34 cellular contexts compared by ENCODE assay signal in the genomic region with DNA sequence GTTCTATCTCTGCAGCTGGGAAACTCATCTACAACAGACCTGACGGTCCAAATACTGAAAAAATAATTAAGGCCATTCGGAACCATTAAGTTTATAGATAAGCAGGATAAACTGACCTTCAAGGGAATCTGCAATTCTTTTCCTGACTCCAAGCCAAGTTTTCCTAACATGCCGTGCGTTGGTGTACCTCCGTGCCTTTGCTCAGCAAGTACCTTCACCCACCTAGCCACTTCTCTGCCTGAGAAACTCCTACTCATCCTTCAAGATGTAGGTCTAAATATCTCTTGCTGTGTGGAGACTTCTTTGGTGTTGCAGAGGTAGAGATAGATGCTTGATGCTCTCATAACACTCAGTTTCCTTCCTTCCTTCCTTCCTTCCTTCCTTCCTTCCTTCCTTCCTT. TPM values are rescaled to one million over a fixed set of nuclear protein-coding genes. Genes with fewer than 3 reads are reported as not detected.
"Had no signal": no experiment of that assay in that cellular context is flagged by ENCODE, and none has a peak within 500 bp of the region (broad histone marks: within the 10 kb centered on the region; RNA-seq: fewer than 3 reads in every experiment).

No MANE protein-coding gene starts in this region.

- H3K9me3 ChIP-seq: adrenal gland, body of pancreas, colonic mucosa, gastrocnemius medialis, heart right ventricle had no signal

- ATAC-seq: activated CD4-positive, alpha-beta T cell treated with anti-CD3 and anti-CD28 coated beads for 36 hours; activated CD8-positive, alpha-beta memory T cell treated with anti-CD3 and anti-CD28 coated beads, Interleukin-2, amount 10 ng/mL, durations not matched to agents 7 days and 5 days; activated CD8-positive, alpha-beta T cell treated with anti-CD3 and anti-CD28 coated beads, Interleukin-2, amount 10 ng/mL, durations not matched to agents 7 days and 5 days; activated naive CD8-positive, alpha-beta T cell treated with anti-CD3 and anti-CD28 coated beads, Interleukin-2, amount 50 U/mL, for 24 hours; body of pancreas; esophagus mucosa; foreskin keratinocyte; gastrocnemius medialis; heart right ventricle had no signal

- H3K9me3 Mint-ChIP-seq: activated CD4-positive, alpha-beta memory T cell treated with anti-CD3 and anti-CD28 coated beads for 36 hours; activated CD4-positive, alpha-beta T cell treated with anti-CD3 and anti-CD28 coated beads, Interleukin-2, amount 10 ng/mL, durations not matched to agents 24 days and 14 days; activated naive CD4-positive, alpha-beta T cell treated with anti-CD3 and anti-CD28 coated beads for 36 hours; activated naive CD4-positive, alpha-beta T cell treated with anti-CD3 and anti-CD28 coated beads, Interleukin-2, amount 50 U/mL, for 24 hours; activated naive CD8-positive, alpha-beta T cell treated with anti-CD3 and anti-CD28 coated beads for 36 hours; activated naive CD8-positive, alpha-beta T cell treated with anti-CD3 and anti-CD28 coated beads, Interleukin-2, amount 50 U/mL, for 24 hours; activated T-helper 1 cell treated with anti-CD3 and anti-CD28 coated beads, Interleukin-12 subunit alpha, Interleukin-12 subunit beta, Interleukin-2, Interleukin-4 antibody, amounts not matched to agents 30 ng/mL and 10 ng/mL and 1 ng/mL, durations not matched to agents 14 hours and 24 hours and 36 hours; activated T-helper 2 cell treated with anti-CD3 and anti-CD28 coated beads, Interferon-gamma antibody, Interleukin-2, Interleukin-4, amounts not matched to agents 10 μg/mL and 5 μg/mL and 100 μg/mL, durations not matched to agents 14 hours and 24 hours and 36 hours; endodermal cell had no signal

- H3K4me1 Mint-ChIP-seq: activated CD4-positive, alpha-beta T cell treated with anti-CD3 and anti-CD28 coated beads for 36 hours; activated CD4-positive, alpha-beta T cell treated with anti-CD3 and anti-CD28 coated beads, Interleukin-2, amount 10 ng/mL, durations not matched to agents 24 days and 14 days; activated CD8-positive, alpha-beta memory T cell treated with anti-CD3 and anti-CD28 coated beads, Interleukin-2, amount 10 ng/mL, durations not matched to agents 7 days and 5 days; activated naive CD4-positive, alpha-beta T cell treated with anti-CD3 and anti-CD28 coated beads, Interleukin-2, amount 50 U/mL, for 24 hours; activated naive CD8-positive, alpha-beta T cell treated with anti-CD3 and anti-CD28 coated beads for 36 hours; activated naive CD8-positive, alpha-beta T cell treated with anti-CD3 and anti-CD28 coated beads, Interleukin-2, amount 50 U/mL, for 24 hours had no signal

- H3K27me3 ChIP-seq: body of pancreas, colonic mucosa, foreskin keratinocyte had no signal

- DNase-seq: activated CD4-positive, alpha-beta memory T cell treated with anti-CD3 and anti-CD28 coated beads for 36 hours; activated CD4-positive, alpha-beta T cell treated with anti-CD3 and anti-CD28 coated beads for 36 hours; activated CD4-positive, alpha-beta T cell treated with anti-CD3 and anti-CD28 coated beads, Interleukin-2, amount 10 ng/mL, durations not matched to agents 24 days and 14 days; activated CD4-positive, CD25-positive, alpha-beta regulatory T cell; activated CD4-positive, CD25-positive, alpha-beta regulatory T cell treated with anti-CD3 and anti-CD28 coated beads, Interleukin-2, amount 50 U/mL, for 72 hours; activated CD8-positive, alpha-beta memory T cell treated with anti-CD3 and anti-CD28 coated beads, Interleukin-2, amount 10 ng/mL, durations not matched to agents 7 days and 5 days; activated CD8-positive, alpha-beta memory T cell treated with anti-CD3 and anti-CD28 coated beads, Interleukin-2, amount 50 U/mL, for 4 hours; activated CD8-positive, alpha-beta T cell treated with anti-CD3 and anti-CD28 coated beads, Interleukin-2, amount 10 ng/mL, durations not matched to agents 7 days and 5 days; activated effector memory CD4-positive, alpha-beta T cell treated with anti-CD3 and anti-CD28 coated beads, Interleukin-2, amount 50 U/mL, for 16 hours; activated naive CD4-positive, alpha-beta T cell treated with anti-CD3 and anti-CD28 coated beads for 36 hours; activated naive CD8-positive, alpha-beta T cell treated with anti-CD3 and anti-CD28 coated beads for 36 hours; activated naive CD8-positive, alpha-beta T cell treated with anti-CD3 and anti-CD28 coated beads, Interleukin-2, amount 50 U/mL, for 24 hours; activated T-cell treated with anti-CD3 and anti-CD28 coated beads, Interleukin-2, amount 50 U/mL, for 1 hour; activated T-cell treated with anti-CD3 and anti-CD28 coated beads, Interleukin-2, amount 50 U/mL, for 48 hours; adrenal gland; amygdala; aorta; body of pancreas; central memory CD4-positive, alpha-beta T cell; cerebellar nuclear complex; colonic mucosa; effector memory CD4-positive, alpha-beta T cell; endodermal cell; foreskin keratinocyte; gastrocnemius medialis; glutamatergic neuron; heart right ventricle; T-helper 2 cell had no signal

- H3K4me3 Mint-ChIP-seq: activated CD4-positive, alpha-beta memory T cell treated with anti-CD3 and anti-CD28 coated beads for 36 hours; activated CD4-positive, alpha-beta T cell treated with anti-CD3 and anti-CD28 coated beads for 36 hours; activated CD4-positive, alpha-beta T cell treated with anti-CD3 and anti-CD28 coated beads, Interleukin-2, amount 10 ng/mL, durations not matched to agents 24 days and 14 days; activated CD8-positive, alpha-beta memory T cell treated with anti-CD3 and anti-CD28 coated beads, Interleukin-2, amount 10 ng/mL, durations not matched to agents 7 days and 5 days; activated CD8-positive, alpha-beta T cell treated with anti-CD3 and anti-CD28 coated beads, Interleukin-2, amount 10 ng/mL, durations not matched to agents 7 days and 5 days; activated naive CD4-positive, alpha-beta T cell treated with anti-CD3 and anti-CD28 coated beads for 36 hours; activated naive CD4-positive, alpha-beta T cell treated with anti-CD3 and anti-CD28 coated beads, Interleukin-2, amount 50 U/mL, for 24 hours; activated naive CD8-positive, alpha-beta T cell treated with anti-CD3 and anti-CD28 coated beads for 36 hours; activated naive CD8-positive, alpha-beta T cell treated with anti-CD3 and anti-CD28 coated beads, Interleukin-2, amount 50 U/mL, for 24 hours; activated T-helper 1 cell treated with anti-CD3 and anti-CD28 coated beads, Interleukin-12 subunit alpha, Interleukin-12 subunit beta, Interleukin-2, Interleukin-4 antibody, amounts not matched to agents 30 ng/mL and 10 ng/mL and 1 ng/mL, durations not matched to agents 14 hours and 24 hours and 36 hours; endodermal cell had no signal

- H3K4me3 ChIP-seq: adrenal gland, body of pancreas, colonic mucosa, gastrocnemius medialis, heart right ventricle had no signal

- H3K27ac ChIP-seq: adrenal gland, body of pancreas, colonic mucosa, foreskin keratinocyte, gastrocnemius medialis, heart right ventricle had no signal

- H3K36me3 Mint-ChIP-seq: activated CD4-positive, alpha-beta memory T cell treated with anti-CD3 and anti-CD28 coated beads for 36 hours; activated CD8-positive, alpha-beta memory T cell treated with anti-CD3 and anti-CD28 coated beads, Interleukin-2, amount 10 ng/mL, durations not matched to agents 7 days and 5 days; activated naive CD4-positive, alpha-beta T cell treated with anti-CD3 and anti-CD28 coated beads, Interleukin-2, amount 50 U/mL, for 24 hours; activated naive CD8-positive, alpha-beta T cell treated with anti-CD3 and anti-CD28 coated beads for 36 hours had no signal

- H3K4me1 ChIP-seq: adrenal gland, colonic mucosa, gastrocnemius medialis had no signal

- H3K27ac Mint-ChIP-seq: activated CD4-positive, alpha-beta memory T cell treated with anti-CD3 and anti-CD28 coated beads for 36 hours; activated CD4-positive, alpha-beta T cell treated with anti-CD3 and anti-CD28 coated beads for 36 hours; activated CD4-positive, alpha-beta T cell treated with anti-CD3 and anti-CD28 coated beads, Interleukin-2, amount 10 ng/mL, durations not matched to agents 24 days and 14 days; activated CD8-positive, alpha-beta memory T cell treated with anti-CD3 and anti-CD28 coated beads, Interleukin-2, amount 10 ng/mL, durations not matched to agents 7 days and 5 days; activated CD8-positive, alpha-beta T cell treated with anti-CD3 and anti-CD28 coated beads, Interleukin-2, amount 10 ng/mL, durations not matched to agents 7 days and 5 days; activated naive CD4-positive, alpha-beta T cell treated with anti-CD3 and anti-CD28 coated beads for 36 hours; activated naive CD4-positive, alpha-beta T cell treated with anti-CD3 and anti-CD28 coated beads, Interleukin-2, amount 50 U/mL, for 24 hours; activated naive CD8-positive, alpha-beta T cell treated with anti-CD3 and anti-CD28 coated beads for 36 hours; activated naive CD8-positive, alpha-beta T cell treated with anti-CD3 and anti-CD28 coated beads, Interleukin-2, amount 50 U/mL, for 24 hours; activated T-helper 1 cell treated with anti-CD3 and anti-CD28 coated beads, Interleukin-12 subunit alpha, Interleukin-12 subunit beta, Interleukin-2, Interleukin-4 antibody, amounts not matched to agents 30 ng/mL and 10 ng/mL and 1 ng/mL, durations not matched to agents 14 hours and 24 hours and 36 hours; activated T-helper 2 cell treated with anti-CD3 and anti-CD28 coated beads, Interferon-gamma antibody, Interleukin-2, Interleukin-4, amounts not matched to agents 10 μg/mL and 5 μg/mL and 100 μg/mL, durations not matched to agents 14 hours and 24 hours and 36 hours; endodermal cell had no signal

- H3K36me3 ChIP-seq: adrenal gland, colonic mucosa, gastrocnemius medialis, heart right ventricle had no signal

RNA-seq across cellular contexts. Expression of gene BNC1, which starts 24.2 kb away (rescaled TPM):
- total RNA-seq: activated CD4-positive, alpha-beta memory T cell treated with anti-CD3 and anti-CD28 coated beads for 36 hours; activated CD4-positive, alpha-beta T cell treated with anti-CD3 and anti-CD28 coated beads for 36 hours; activated CD4-positive, alpha-beta T cell treated with anti-CD3 and anti-CD28 coated beads, Interleukin-2, amount 10 ng/mL, durations not matched to agents 24 days and 14 days; activated CD8-positive, alpha-beta memory T cell treated with anti-CD3 and anti-CD28 coated beads for 36 hours; activated CD8-positive, alpha-beta memory T cell treated with anti-CD3 and anti-CD28 coated beads, Interleukin-2, amount 10 ng/mL, durations not matched to agents 7 days and 5 days; activated CD8-positive, alpha-beta T cell treated with anti-CD3 and anti-CD28 coated beads, Interleukin-2, amount 10 ng/mL, durations not matched to agents 7 days and 5 days; activated naive CD4-positive, alpha-beta T cell treated with anti-CD3 and anti-CD28 coated beads for 36 hours; activated naive CD8-positive, alpha-beta T cell treated with anti-CD3 and anti-CD28 coated beads for 36 hours; activated T-helper 1 cell treated with anti-CD3 and anti-CD28 coated beads, Interleukin-12 subunit alpha, Interleukin-12 subunit beta, Interleukin-2, Interleukin-4 antibody, amounts not matched to agents 30 ng/mL and 10 ng/mL and 1 ng/mL, durations not matched to agents 14 hours and 24 hours and 36 hours; activated T-helper 2 cell treated with anti-CD3 and anti-CD28 coated beads, Interferon-gamma antibody, Interleukin-2, Interleukin-4, amounts not matched to agents 10 μg/mL and 5 μg/mL and 100 μg/mL, durations not matched to agents 14 hours and 24 hours and 36 hours; colonic mucosa; endodermal cell; T-helper 1 cell treated with Interleukin-12 subunit alpha and Interleukin-12 subunit beta and Interleukin-4 antibody, amounts not matched to agents 30 ng/mL and 1 ng/mL, for 36 hours had no signal
